ENCODE assay signal across 8 cellular contexts in genomic region chr1:35707253-35708178, GRCh38. TPM values are rescaled to one million over a fixed set of nuclear protein-coding genes. Genes with fewer than 3 reads are reported as not detected.
A peak's percentile ranks its signal among the peaks of the same experiment; 100 is the strongest.
DNase-seq lines count a peak whose midpoint lies in the region; ATAC-seq and TF ChIP-seq lines count a peak whose summit lies in the region.

No MANE protein-coding gene starts in this region.

- no peaks in the 10 kb centered on the region for H3K36me3 ChIP-seq in BLaER1
- no peaks in the 10 kb centered on the region for H3K36me3 ChIP-seq in lung (ENCODE audit: control insufficient read depth in 2 of 2, insufficient read depth in 2 of 2, low read length in 2 of 2)

- TF ChIP-seq CTCF in VCaP (conservative IDR thresholded peaks at IDR 0.05) = no peak
- TF ChIP-seq CTCF in lung (IDR thresholded peaks at IDR 0.05; ENCODE audit: control extremely low read depth, extremely low read depth) = no peak

- peak overlapping the region; percentile 77 for H3K4me3 ChIP-seq in BLaER1
- peak overlapping the region; percentile 48 for H3K4me3 ChIP-seq in Jurkat, Clone E6-1 (ENCODE audit: low read length)
- peak overlapping the region; percentile 10 for H3K4me3 ChIP-seq in lung

- H3K4me1 ChIP-seq in BLaER1 = peaks cover 20% of the 10 kb centered on the region
- peaks cover 0 to 2% of the 10 kb centered on the region in 2 donors for H3K4me1 ChIP-seq in lung (ENCODE audit: control insufficient read depth in 2 of 2, insufficient read depth in 2 of 2, low read length in 2 of 2)

- peak overlapping the region; percentile 94 for H3K4me2 ChIP-seq in BLaER1

- H3K27ac ChIP-seq in BLaER1 = peak overlapping the region; percentile 85
- peak overlapping the region; percentile 58; the same call in 1 of the 2 replicates for H3K27ac ChIP-seq in VCaP
- no peak overlapping the region for H3K27ac ChIP-seq in lung (ENCODE audit: low read depth in 1 of 2, low read length in 1 of 2)

- H4K20me1 ChIP-seq in BLaER1 = no peaks in the 10 kb centered on the region

- WGBS in lung, 2 donors = 5 to 6% methylated on average over 35 to 65 of the region's 66 CpGs

- H3K27me3 ChIP-seq in BLaER1 (peaks cover 20% of the 10 kb centered on the region; the same call in 1 of the 2 replicates), lung (ENCODE audit: control insufficient read depth, insufficient read depth) (no peaks in the 10 kb centered on the region)

- DNase-seq in Jurkat, Clone E6-1 (ENCODE audit: low read depth, low spot score) = peak; percentile 39
- DNase-seq in dermis blood vessel endothelial cell (peak; percentile 14), lung (ENCODE audit: low spot score) (no peak), cerebellar nuclear complex (lab: John Stamatoyannopoulos, UW) (no peak)
- peak; percentile 43 for DNase-seq in stimulated activated naive CD8-positive, alpha-beta T cell treated with anti-CD3 and anti-CD28 coated beads, Interleukin-15, Interleukin-2, amounts not matched to agents 100 U/mL and 50 U/mL, for 24 hours

- no peaks in the 10 kb centered on the region for H3K9me3 ChIP-seq in BLaER1
- H3K9me3 ChIP-seq in lung (ENCODE audit: control insufficient read depth in 2 of 2, insufficient read depth in 1 of 2, low read length in 1 of 2) = peaks cover 0 to 5% of the 10 kb centered on the region in 2 donors

- no peak for ATAC-seq in lung (ENCODE audit: insufficient read depth, low FRiP score)
- peak; percentile 21 for ATAC-seq in stimulated activated naive CD8-positive, alpha-beta T cell treated with anti-CD3 and anti-CD28 coated beads, Interleukin-15, Interleukin-2, amounts not matched to agents 100 U/mL and 50 U/mL, for 24 hours
- ATAC-seq in GM21825 (IDR thresholded peaks at IDR 0.05; ENCODE audit: unreplicated experiment) = no peak

- peak overlapping the region; percentile 84 for H3K9ac ChIP-seq in BLaER1

RNA-seq across cellular contexts. Expression of gene C1orf216, which starts 11.2 kb away (rescaled TPM):
- polyA plus RNA-seq in Jurkat, Clone E6-1 (2012; ENCODE audit: insufficient read depth, insufficient read length) = 9.7 TPM
- total RNA-seq in dermis blood vessel endothelial cell = 18.2 and 25.2 TPM in 2 replicates
- total RNA-seq in lung = 10 to 100 TPM in 1 of 2 donors, 1 to 10 TPM in 1; 6.8 to 11.2 TPM
- polyA plus RNA-seq in lung = 1 to 10 TPM; 5.1 to 9.8 TPM

Comparison
In these comparisons a context has a peak if more than half of its experiments do, and no peak if none do; other contexts are left out.
1. H3K27ac ChIP-seq: peak in BLaER1 (single experiment) and VCaP (single experiment); none in lung (0 of 2).
2. H3K4me3 ChIP-seq: peak in every context shown above with its lines; median percentile 77 in BLaER1; 48 in Jurkat, Clone E6-1; 10 in lung.
3. DNase-seq: peak in Jurkat, Clone E6-1 (single experiment), dermis blood vessel endothelial cell (single experiment) and stimulated activated naive CD8-positive, alpha-beta T cell treated with anti-CD3 and anti-CD28 coated beads, Interleukin-15, Interleukin-2, amounts not matched to agents 100 U/mL and 50 U/mL, for 24 hours (single experiment); none in lung (single experiment) and cerebellar nuclear complex (0 of 2).